ENCODE assay signal across 15 cellular contexts in genomic region chr14:72856530-72857264, GRCh38.
"Had no signal": no experiment of that assay in that cellular context is flagged by ENCODE, and none has a peak within 500 bp of the region (broad histone marks: within the 10 kb centered on the region; RNA-seq: fewer than 3 reads in every experiment).

No MANE protein-coding gene starts in this region.

- H3K9me3 ChIP-seq: breast epithelium, upper lobe of left lung had no signal

- H3K4me3 ChIP-seq: breast epithelium, dorsolateral prefrontal cortex, upper lobe of left lung had no signal

- H3K27me3 ChIP-seq: breast epithelium, dorsolateral prefrontal cortex, upper lobe of left lung had no signal

- H3K4me1 ChIP-seq: breast epithelium, upper lobe of left lung had no signal

- H3K27ac ChIP-seq: breast epithelium, upper lobe of left lung had no signal

- DNase-seq: activated CD4-positive, alpha-beta memory T cell treated with anti-CD3 and anti-CD28 coated beads, Interleukin-2, amount 10 ng/mL, durations not matched to agents 7 days and 5 days; activated naive CD4-positive, alpha-beta T cell; aorta; dorsolateral prefrontal cortex; glutamatergic neuron; immature natural killer cell; midbrain; naive B cell; posterior cingulate gyrus; stimulated activated CD4-positive, alpha-beta T cell treated with anti-CD3 and anti-CD28 coated beads, Interleukin-12 subunit alpha, Interleukin-12 subunit beta, amount 100 ng/mL, for 4 hours; stimulated activated CD4-positive, alpha-beta T cell treated with anti-CD3 and anti-CD28 coated beads, Interleukin-2, amount 100 ng/mL, for 48 hours; stimulated activated naive CD4-positive, alpha-beta T cell treated with Interleukin-2 at 50 U/mL for 16 hours; T-helper 9 cell; upper lobe of left lung had no signal

- H3K36me3 ChIP-seq: breast epithelium, upper lobe of left lung had no signal
